ENCODE assay signal across 12 cellular contexts in genomic region chr14:103398427-103399195, GRCh38. TPM values are rescaled to one million over a fixed set of nuclear protein-coding genes. Genes with fewer than 3 reads are reported as not detected.
DNase-seq lines count a peak whose midpoint lies in the region; ATAC-seq, FAIRE-seq and TF ChIP-seq lines count a peak whose summit lies in the region.
"Had no signal": no experiment of that assay in that cellular context is flagged by ENCODE, and none has a peak within 500 bp of the region (broad histone marks: within the 10 kb centered on the region; RNA-seq: fewer than 3 reads in every experiment).

No MANE protein-coding gene starts in this region.

- H3K4me3 ChIP-seq in K562 (no peak overlapping the region), right atrium auricular region (no peak overlapping the region)
- H3K4me3 ChIP-seq: esophagus muscularis mucosa, lung had no signal

- peak overlapping the region; percentile 55 for H3K27ac Mint-ChIP-seq in activated naive CD4-positive, alpha-beta T cell treated with anti-CD3 and anti-CD28 coated beads, Interleukin-2, amount 50 U/mL, for 24 hours
- no peak overlapping the region for H3K27ac Mint-ChIP-seq in activated CD4-positive, alpha-beta memory T cell treated with anti-CD3 and anti-CD28 coated beads for 36 hours

- 0 out of 3 replicates have a peak, but pooled peaks cover 2% of the 10 kb centered on the region for H3K36me3 ChIP-seq in K562 (ENCODE audit: control insufficient read depth, insufficient read depth, low read length)
- no peaks in the 10 kb centered on the region for H3K36me3 ChIP-seq in right atrium auricular region
- H3K36me3 ChIP-seq: esophagus muscularis mucosa had no signal

- no peaks in the 10 kb centered on the region for H3K36me3 Mint-ChIP-seq in activated naive CD4-positive, alpha-beta T cell treated with anti-CD3 and anti-CD28 coated beads, Interleukin-2, amount 50 U/mL, for 24 hours
- H3K36me3 Mint-ChIP-seq in activated CD4-positive, alpha-beta memory T cell treated with anti-CD3 and anti-CD28 coated beads for 36 hours: peaks cover 5% of the 10 kb centered on the region

- no peak overlapping the region for H2AFZ ChIP-seq in K562 (ENCODE audit: low read depth, low read length)

- H3K9me3 ChIP-seq in K562 (replicated peaks; ENCODE audit: control insufficient read depth, insufficient read depth, low read depth, low read length) (no peaks in the 10 kb centered on the region), right atrium auricular region (no peaks in the 10 kb centered on the region)
- H3K9me3 ChIP-seq: esophagus muscularis mucosa had no signal

- intact Hi-C loops in K562 (cut with micrococcal nuclease): loop anchor here (10.0 kb wide), 1 partner anchor 126 kb away; the partner anchor contains the start of genes CKB and TRMT61A
- intact Hi-C loops in activated CD4-positive, alpha-beta memory T cell treated with anti-CD3 and anti-CD28 coated beads for 36 hours (cut with micrococcal nuclease): no loop called here

- BruUV-seq in K562 (replicated peaks; lab: Mats Ljungman, UMichigan): no TSS peak

- FAIRE-seq in K562 (lab: Jason Lieb, UNC): peak; percentile 52

- no peak for TF ChIP-seq RAD21 in K562 (CRISPR knock-in tag; conservative IDR thresholded peaks at IDR 0.05 in 1 of 2, IDR thresholded peaks at IDR 0.05 in 1 of 2)

- no peaks in the 10 kb centered on the region for H3K9me1 ChIP-seq in K562 (ENCODE audit: control insufficient read depth, insufficient read depth, low read length)

- 48% methylated on average over 7 of the region's 7 CpGs for WGBS in K562 (ENCODE audit: insufficient coverage, low coverage, missing lambda C conversion rate)

- H4K20me1 ChIP-seq in K562 (replicated peaks; ENCODE audit: control insufficient read depth, insufficient read depth, low read length): peaks cover 27% of the 10 kb centered on the region

- in situ Hi-C loops in K562 (cut with MboI): no loop called here

- TF ChIP-seq CTCF in K562 (IDR thresholded peaks at IDR 0.05 in 2 of 3, conservative IDR thresholded peaks at IDR 0.05 in 1 of 3; ENCODE audit: insufficient read depth in 2 of 3, low read depth in 1 of 3, low read length in 3 of 3) (no peak), right atrium auricular region (IDR thresholded peaks at IDR 0.05) (no peak)

- H3K4me1 Mint-ChIP-seq in activated naive CD4-positive, alpha-beta T cell treated with anti-CD3 and anti-CD28 coated beads, Interleukin-2, amount 50 U/mL, for 24 hours: peaks cover 87% of the 10 kb centered on the region
- H3K4me1 Mint-ChIP-seq in activated CD4-positive, alpha-beta memory T cell treated with anti-CD3 and anti-CD28 coated beads for 36 hours (ENCODE audit: low read depth): peaks cover 80% of the 10 kb centered on the region

- POLR2A ChIA-PET in K562 (lab: Yijun Ruan, JAX): interaction anchor here (1.5 kb wide), 1 partner anchor 10 kb away, joined by 5 read pairs; no protein-coding TSS in a partner anchor
- POLR2A ChIA-PET in activated CD4-positive, alpha-beta memory T cell treated with anti-CD3 and anti-CD28 coated beads for 36 hours (lab: Charles Lee): no interaction called here

- no peak for TF ChIP-seq EP300 in K562 (IDR thresholded peaks at IDR 0.05; ENCODE audit: low read length)

- no peaks in the 10 kb centered on the region for H3K9me3 Mint-ChIP-seq in activated naive CD4-positive, alpha-beta T cell treated with anti-CD3 and anti-CD28 coated beads, Interleukin-2, amount 50 U/mL, for 24 hours
- H3K9me3 Mint-ChIP-seq in activated CD4-positive, alpha-beta memory T cell treated with anti-CD3 and anti-CD28 coated beads for 36 hours: no peaks in the 10 kb centered on the region

- no peak for DNase-seq in activated naive CD4-positive, alpha-beta T cell treated with anti-CD3 and anti-CD28 coated beads, Interleukin-2, amount 50 U/mL, for 16 hours
- no peak for DNase-seq in K562 (ENCODE audit: extremely low read depth in 1 of 4, low spot score in 3 of 4)
- no peak for DNase-seq in right atrium auricular region (ENCODE audit: low spot score)
- peak; percentile 6 for DNase-seq in superior temporal gyrus (ENCODE audit: extremely low spot score)
- DNase-seq in activated CD4-positive, alpha-beta memory T cell treated with anti-CD3 and anti-CD28 coated beads for 36 hours: no peak
- DNase-seq in amygdala (lab: John Stamatoyannopoulos, UW): no peak
- DNase-seq in NCI-H345 (lab: John Stamatoyannopoulos, UW): no peak
- DNase-seq: activated CD4-positive, alpha-beta T cell treated with anti-CD3 and anti-CD28 coated beads, Interleukin-2, amount 50 U/mL, for 48 hours; retina had no signal

- H3K27me3 ChIP-seq in K562 (ENCODE audit: control insufficient read depth in 2 of 2, insufficient read depth in 2 of 2, low read length in 2 of 2) (no peaks in the 10 kb centered on the region), right atrium auricular region (no peaks in the 10 kb centered on the region)
- H3K27me3 ChIP-seq: esophagus muscularis mucosa had no signal

- TF ChIP-seq POLR2A in K562 (conservative IDR thresholded peaks at IDR 0.05): no peak

- H3K27ac ChIP-seq in K562 (ENCODE audit: extremely low read depth, low read depth, low read length) (peak overlapping the region; percentile 45; the same call in 1 of the 3 replicates), right atrium auricular region (peak overlapping the region; percentile 71 to 81)

- CTCF ChIA-PET in K562 (lab: Yijun Ruan, JAX; ENCODE audit: low intra/inter-chr PET ratio): no interaction called here
- CTCF ChIA-PET in activated CD4-positive, alpha-beta memory T cell treated with anti-CD3 and anti-CD28 coated beads for 36 hours (lab: Charles Lee): interaction anchor here (7.1 kb wide), 1 partner anchor 8 kb away, joined by 49 read pairs; no protein-coding TSS in a partner anchor

- peak overlapping the region; percentile 31 for H3K4me3 Mint-ChIP-seq in activated naive CD4-positive, alpha-beta T cell treated with anti-CD3 and anti-CD28 coated beads, Interleukin-2, amount 50 U/mL, for 24 hours
- H3K4me3 Mint-ChIP-seq in activated CD4-positive, alpha-beta memory T cell treated with anti-CD3 and anti-CD28 coated beads for 36 hours: no peak overlapping the region

- ATAC-seq in K562: no peak

- no peak overlapping the region for H3K4me2 ChIP-seq in K562 (ENCODE audit: insufficient read depth, low read length)

- peaks cover 99% of the 10 kb centered on the region for H3K79me2 ChIP-seq in K562 (ENCODE audit: control insufficient read depth, insufficient read depth, low read length)

- H3K4me1 ChIP-seq in K562 (replicated peaks in 1 of 2; ENCODE audit: control insufficient read depth in 2 of 2, insufficient read depth in 2 of 2, low read length in 2 of 2) (peaks cover 11 to 57% of the 10 kb centered on the region in 2 experiments), right atrium auricular region (peaks cover 0 to 93% of the 10 kb centered on the region in 2 donors)

- H3K27me3 Mint-ChIP-seq in activated naive CD4-positive, alpha-beta T cell treated with anti-CD3 and anti-CD28 coated beads, Interleukin-2, amount 50 U/mL, for 24 hours: no peaks in the 10 kb centered on the region
- H3K27me3 Mint-ChIP-seq in activated CD4-positive, alpha-beta memory T cell treated with anti-CD3 and anti-CD28 coated beads for 36 hours: no peaks in the 10 kb centered on the region

- H3K9ac ChIP-seq in K562 (ENCODE audit: insufficient read depth in 1 of 2, low read depth in 2 of 2, low read length in 2 of 2): no peak overlapping the region

TF ChIP-seq in K562, 482 proteins besides CTCF, POLR2A, EP300 and RAD21 (continues in another document):
- TF ChIP-seq ELF1 (tag; IDR thresholded peaks at IDR 0.05) (0 out of 2 replicates have a peak, but pooled peaks have one; percentile 22), FOSL1 (tag; conservative IDR thresholded peaks at IDR 0.05) (peak; percentile 40), ERF (CRISPR knock-in tag; IDR thresholded peaks at IDR 0.05) (no peak), ATF3 (IDR thresholded peaks at IDR 0.05) (peak; percentile 79), ATF3 (CRISPR knock-in tag; conservative IDR thresholded peaks at IDR 0.05) (no peak), HNRNPLL (IDR thresholded peaks at IDR 0.05; ENCODE audit: low read depth, low read length, poor library complexity, severe bottlenecking) (no peak), ZNF668 (CRISPR knock-in tag; IDR thresholded peaks at IDR 0.05) (no peak), NR2F6 (CRISPR knock-in tag; IDR thresholded peaks at IDR 0.05) (no peak), ZNF140 (CRISPR knock-in tag; IDR thresholded peaks at IDR 0.05) (no peak), JUN (IDR thresholded peaks at IDR 0.05; ENCODE audit: borderline replicate concordance, low read depth, low read length) (peak; percentile 50; the same call in 1 of the 2 replicates), JUN (CRISPR knock-in tag; IDR thresholded peaks at IDR 0.05; ENCODE audit: borderline replicate concordance) (no peak)

RNA-seq across cellular contexts. Expression of gene MARK3, which starts 13.4 kb away (rescaled TPM):
- 157 and 305 TPM in 2 replicates for total RNA-seq in K562 (2011; cell fraction: chromatin; rRNA removed; ENCODE audit: low replicate concordance)
- 86.7 and 110 TPM in 2 replicates for total RNA-seq in K562 (2011; cell fraction: nucleolus; rRNA removed)
- 139 and 215 TPM in 2 replicates for total RNA-seq in K562 (2011; cell fraction: nucleoplasm; rRNA removed)
- total RNA-seq in K562 (2014; rRNA removed) (47.9 and 49.5 TPM in 2 replicates), K562 (2014; rRNA removed; fragmentation: Illumina TruSeq; extraction: Trizol) (57.5 and 60.4 TPM in 2 replicates), K562 (2015; rRNA removed; fragmentation: Illumina TruSeq; extraction: Trizol) (52.1 and 56.3 TPM in 2 replicates), K562 (2021) (54.1 and 63.1 TPM in 2 replicates), right atrium auricular region (10 to 100 TPM; 71.7 to 74.2 TPM)
- polyA plus RNA-seq in K562 (2011; rRNA removed) (60.7 and 68.7 TPM in 2 replicates), K562 (2014; fragmentation: Illumina TruSeq; extraction: Trizol) (54.9 and 65.3 TPM in 2 replicates), K562 (2014; fragmentation: Nextera tagmentation; extraction: Ambion mirVana) (10 to 100 TPM; 10.1 to 18.2 TPM), K562 (2014; rRNA removed) (53.2 and 55.1 TPM in 2 replicates)
- 29.4 and 31.3 TPM in 2 replicates for polyA plus RNA-seq in K562 (2011; cell fraction: cytosol; rRNA removed)
- polyA plus RNA-seq in K562 (2011; cell fraction: nucleus; rRNA removed): 59.4 and 59.9 TPM in 2 replicates
- polyA plus RNA-seq in K562 (2012): 41.6 and 49.0 TPM in 2 replicates
- 95.3 and 99.4 TPM in 2 replicates for polyA minus RNA-seq in K562 (2011; rRNA and poly(A)+ RNA removed)
- 20.8 and 26.0 TPM in 2 replicates for polyA minus RNA-seq in K562 (2011; cell fraction: cytosol; rRNA and poly(A)+ RNA removed)
- polyA minus RNA-seq in K562 (2011; cell fraction: nucleus; rRNA and poly(A)+ RNA removed): 54.3 and 101 TPM in 2 replicates
- total RNA-seq in activated CD4-positive, alpha-beta memory T cell treated with anti-CD3 and anti-CD28 coated beads for 36 hours: 10 to 100 TPM; 63.4 to 69.1 TPM
